Comparison of ENCODE assay signal across 17 cellular contexts in the genomic region with DNA sequence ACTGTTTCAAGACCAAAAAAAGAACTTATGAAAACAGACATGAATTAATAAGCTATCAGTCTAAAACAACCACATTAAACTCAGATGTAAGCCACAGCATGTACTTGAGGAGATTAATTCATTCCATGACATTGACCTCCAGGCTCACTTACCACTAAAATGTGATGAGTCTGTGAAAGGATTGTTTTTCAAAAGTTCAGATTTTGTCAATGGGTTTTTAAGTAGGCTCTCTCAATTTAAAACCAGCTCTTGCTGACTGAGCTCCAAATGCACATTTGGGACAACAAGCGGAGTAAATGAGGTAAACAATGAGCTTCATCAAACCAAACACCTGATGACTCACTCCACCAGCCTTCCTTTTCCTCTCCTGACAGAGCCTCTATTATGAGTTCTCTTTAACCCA.
DNase-seq lines count a peak whose midpoint lies in the region; TF ChIP-seq lines count a peak whose summit lies in the region.
"Had no signal": no experiment of that assay in that cellular context is flagged by ENCODE, and none has a peak within 500 bp of the region (broad histone marks: within the 10 kb centered on the region; RNA-seq: fewer than 3 reads in every experiment).

No MANE protein-coding gene starts in this region.

- H3K9me3 ChIP-seq in endodermal cell (ENCODE audit: control insufficient read depth, low read length) (no peaks in the 10 kb centered on the region), neural progenitor cell (ENCODE audit: low read depth) (no peaks in the 10 kb centered on the region)
- H3K9me3 ChIP-seq: BLaER1 treated with 17β-estradiol and CSF1 and Interleukin-3, amounts not matched to agents 10 nM and 100 nM; body of pancreas had no signal

- no peak overlapping the region for H3K4me2 ChIP-seq in neural progenitor cell
- H3K4me2 ChIP-seq: BLaER1 treated with 17β-estradiol and CSF1 and Interleukin-3, amounts not matched to agents 10 nM and 100 nM had no signal

- H3K36me3 Mint-ChIP-seq in chondrocyte (ENCODE audit: low read depth) (peaks cover 2% of the 10 kb centered on the region), endodermal cell (ENCODE audit: low read depth) (no peaks in the 10 kb centered on the region), neural progenitor cell (no peaks in the 10 kb centered on the region)
- H3K36me3 Mint-ChIP-seq: natural killer cell treated with Interleukin-12 subunit alpha and Interleukin-12 subunit beta and Interleukin-15 and Interleukin-18, amount 100 ng/mL, for 72 hours had no signal

- H3K9ac ChIP-seq in endodermal cell (ENCODE audit: extremely low read depth, low read length, poor library complexity, severe bottlenecking) (no peak overlapping the region), neural progenitor cell (no peak overlapping the region)
- H3K9ac ChIP-seq: BLaER1 treated with 17β-estradiol and CSF1 and Interleukin-3, amounts not matched to agents 10 nM and 100 nM had no signal

- DNase-seq in EH (ENCODE audit: low read depth) (peak; percentile 86), NCI-H1436 treated with DMSO at 0.1 percent for 48 hours (lab: John Stamatoyannopoulos, UW) (peak; percentile 44), chondrocyte (ENCODE audit: low spot score) (no peak), iris pigment epithelial cell (ENCODE audit: low read depth) (peak; percentile 71), endodermal cell (no peak), neural progenitor cell (ENCODE audit: low spot score) (no peak), NCI-H1105 treated with DMSO at 0.1 percent for 48 hours (lab: John Stamatoyannopoulos, UW) (no peak), NCI-H1694 treated with DMSO at 0.1 percent for 48 hours (lab: John Stamatoyannopoulos, UW) (no peak)
- DNase-seq: activated CD8-positive, alpha-beta memory T cell treated with anti-CD3 and anti-CD28 coated beads, Interleukin-2, amount 50 U/mL, for 4 hours; activated naive CD4-positive, alpha-beta T cell; body of pancreas; H7; NCI-H345; SIG-M5 had no signal

- H2AFZ ChIP-seq in neural progenitor cell (replicated peaks), result no peak overlapping the region

- H3K27me3 Mint-ChIP-seq in chondrocyte (ENCODE audit: low read depth) (no peaks in the 10 kb centered on the region), endodermal cell (ENCODE audit: insufficient read depth) (no peaks in the 10 kb centered on the region), neural progenitor cell (ENCODE audit: insufficient read depth, low read depth) (no peaks in the 10 kb centered on the region)

- H3K4me1 Mint-ChIP-seq in chondrocyte (ENCODE audit: low read depth), result peaks cover 51% of the 10 kb centered on the region
- peaks cover 12% of the 10 kb centered on the region for H3K4me1 Mint-ChIP-seq in endodermal cell
- peaks cover 14% of the 10 kb centered on the region for H3K4me1 Mint-ChIP-seq in neural progenitor cell

- H3K27me3 ChIP-seq in endodermal cell (ENCODE audit: control insufficient read depth, insufficient read depth, low read length, poor library complexity, severe bottlenecking), result no peaks in the 10 kb centered on the region
- H3K27me3 ChIP-seq in neural progenitor cell, result no peaks in the 10 kb centered on the region
- H3K27me3 ChIP-seq: BLaER1 treated with 17β-estradiol and CSF1 and Interleukin-3, amounts not matched to agents 10 nM and 100 nM; body of pancreas had no signal

- H3K4me1 ChIP-seq in endodermal cell (ENCODE audit: control insufficient read depth, insufficient read depth, low read length) (no peaks in the 10 kb centered on the region), neural progenitor cell (no peaks in the 10 kb centered on the region)
- H3K4me1 ChIP-seq: BLaER1 treated with 17β-estradiol and CSF1 and Interleukin-3, amounts not matched to agents 10 nM and 100 nM; body of pancreas had no signal

- H3K27ac Mint-ChIP-seq in chondrocyte (ENCODE audit: unreplicated experiment), result peak overlapping the region; percentile 33
- H3K27ac Mint-ChIP-seq in endodermal cell, result no peak overlapping the region
- no peak overlapping the region for H3K27ac Mint-ChIP-seq in neural progenitor cell
- H3K27ac Mint-ChIP-seq: natural killer cell treated with Interleukin-12 subunit alpha and Interleukin-12 subunit beta and Interleukin-15 and Interleukin-18, amount 100 ng/mL, for 72 hours; T-helper 2 cell treated with Interferon-gamma antibody and Interleukin-4, amounts not matched to agents 5 μg/mL and 100 μg/mL, for 36 hours had no signal

- no peak overlapping the region for H3K4me3 Mint-ChIP-seq in chondrocyte (ENCODE audit: unreplicated experiment)
- no peak overlapping the region for H3K4me3 Mint-ChIP-seq in endodermal cell
- H3K4me3 Mint-ChIP-seq in neural progenitor cell, result no peak overlapping the region
- H3K4me3 Mint-ChIP-seq: natural killer cell treated with Interleukin-12 subunit alpha and Interleukin-12 subunit beta and Interleukin-15 and Interleukin-18, amount 100 ng/mL, for 72 hours; T-helper 2 cell treated with Interferon-gamma antibody and Interleukin-4, amounts not matched to agents 5 μg/mL and 100 μg/mL, for 36 hours had no signal

- H3K27ac ChIP-seq in endodermal cell (ENCODE audit: low read depth, low read length) (no peak overlapping the region), neural progenitor cell (no peak overlapping the region)
- H3K27ac ChIP-seq: BLaER1 treated with 17β-estradiol and CSF1 and Interleukin-3, amounts not matched to agents 10 nM and 100 nM; body of pancreas had no signal

- no peaks in the 10 kb centered on the region for H3F3A ChIP-seq in neural progenitor cell (ENCODE audit: low read depth)

- no peaks in the 10 kb centered on the region for H3K79me2 ChIP-seq in neural progenitor cell (ENCODE audit: low read depth)

- WGBS in endodermal cell (ENCODE audit: insufficient coverage in 1 of 2, insufficient read length in 1 of 2), 2 experiments, result 95 to 100% methylated on average over 1 of the region's 1 CpG

- no peaks in the 10 kb centered on the region for H4K20me1 ChIP-seq in neural progenitor cell (ENCODE audit: low read depth)
- H4K20me1 ChIP-seq: BLaER1 treated with 17β-estradiol and CSF1 and Interleukin-3, amounts not matched to agents 10 nM and 100 nM had no signal

- no peaks in the 10 kb centered on the region for H3K36me3 ChIP-seq in endodermal cell (ENCODE audit: control insufficient read depth, insufficient read depth, low read length)
- no peaks in the 10 kb centered on the region for H3K36me3 ChIP-seq in neural progenitor cell
- H3K36me3 ChIP-seq: BLaER1 treated with 17β-estradiol and CSF1 and Interleukin-3, amounts not matched to agents 10 nM and 100 nM had no signal

- H3K9me3 Mint-ChIP-seq in chondrocyte (ENCODE audit: low read depth) (no peaks in the 10 kb centered on the region), endodermal cell (no peaks in the 10 kb centered on the region), neural progenitor cell (no peaks in the 10 kb centered on the region)
- H3K9me3 Mint-ChIP-seq: T-helper 2 cell treated with Interferon-gamma antibody and Interleukin-4, amounts not matched to agents 5 μg/mL and 100 μg/mL, for 36 hours had no signal

- TF ChIP-seq CTCF in chondrocyte (IDR thresholded peaks at IDR 0.05) (no peak), endodermal cell (conservative IDR thresholded peaks at IDR 0.05) (no peak), neural progenitor cell (IDR thresholded peaks at IDR 0.05) (no peak)

- H3K4me3 ChIP-seq in endodermal cell (ENCODE audit: low read length) (no peak overlapping the region), neural progenitor cell (no peak overlapping the region)
- H3K4me3 ChIP-seq: BLaER1 treated with 17β-estradiol and CSF1 and Interleukin-3, amounts not matched to agents 10 nM and 100 nM; body of pancreas had no signal

Comparison
In these comparisons a context has a peak if more than half of its experiments do, and no peak if none do; other contexts are left out.
1. DNase-seq: peak in EH (single experiment), NCI-H1436 treated with DMSO at 0.1 percent for 48 hours (single experiment) and iris pigment epithelial cell (single experiment); none in chondrocyte (single experiment), endodermal cell (single experiment), neural progenitor cell (single experiment), NCI-H1105 treated with DMSO at 0.1 percent for 48 hours (single experiment) and NCI-H1694 treated with DMSO at 0.1 percent for 48 hours (single experiment).